19 cellular contexts compared by ENCODE assay signal in the genomic region with DNA sequence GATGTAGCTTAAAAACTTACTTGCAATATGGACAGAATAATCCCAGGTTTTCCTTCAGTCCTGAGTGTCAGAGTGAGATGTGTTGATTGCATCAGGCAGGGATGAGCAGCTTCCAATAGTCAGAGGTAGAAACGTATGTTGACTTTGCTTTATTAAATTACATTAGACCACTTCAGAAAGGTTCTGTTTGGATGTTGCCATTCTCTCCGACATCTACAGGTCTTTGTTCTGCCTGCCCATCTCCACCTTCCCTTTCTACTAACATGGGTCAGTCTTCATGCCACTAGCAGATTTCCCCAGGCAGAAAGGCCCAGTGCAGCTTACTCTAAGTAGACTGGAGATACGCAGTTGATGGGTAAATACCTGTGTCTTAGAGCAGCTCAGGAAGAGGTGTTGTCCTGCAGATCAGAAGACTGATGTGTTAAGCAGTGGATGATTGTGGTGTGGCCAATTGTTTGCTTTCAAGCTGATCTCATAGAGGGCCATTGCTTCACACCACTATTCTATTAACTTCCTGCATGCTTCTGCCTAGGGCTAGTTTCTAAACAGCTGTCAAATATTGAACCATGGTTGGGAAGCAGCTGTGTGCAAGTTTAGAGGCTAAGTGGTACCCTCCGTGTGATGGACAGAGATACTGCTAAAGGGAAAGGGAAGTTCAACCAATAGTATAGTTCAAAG. TPM values are rescaled to one million over a fixed set of nuclear protein-coding genes. Genes with fewer than 3 reads are reported as not detected.
A peak's percentile ranks its signal among the peaks of the same experiment; 100 is the strongest.
DNase-seq lines count a peak whose midpoint lies in the region; ATAC-seq and TF ChIP-seq lines count a peak whose summit lies in the region.
"Had no signal": no experiment of that assay in that cellular context is flagged by ENCODE, and none has a peak within 500 bp of the region (broad histone marks: within the 10 kb centered on the region; RNA-seq: fewer than 3 reads in every experiment).

No MANE protein-coding gene starts in this region.

- H3K27me3 Mint-ChIP-seq in brain, result peaks cover 40% of the 10 kb centered on the region

- no peaks in the 10 kb centered on the region for H3K36me3 Mint-ChIP-seq in brain
- H3K36me3 Mint-ChIP-seq: mesothelial cell of epicardium had no signal

- no peak for TF ChIP-seq EP300 in ovary (IDR thresholded peaks at IDR 0.05)

- no peaks in the 10 kb centered on the region for H4K20me1 ChIP-seq in IMR-90 (ENCODE audit: insufficient read depth, low read length)
- no peaks in the 10 kb centered on the region for H4K20me1 ChIP-seq in osteoblast (ENCODE audit: insufficient read depth, low read length)

- peaks cover 0 to 2% (median 0%) of the 10 kb centered on the region in 5 experiments for H3K9me3 Mint-ChIP-seq in brain
- H3K9me3 Mint-ChIP-seq: activated B cell treated with CpG ODN at 0.5 μM for 24 hours; T-helper 1 cell treated with Interleukin-12 subunit alpha and Interleukin-12 subunit beta and Interleukin-4 antibody, amounts not matched to agents 30 μg/mL and 1 μg/mL, for 36 hours had no signal

- H3K36me3 ChIP-seq in IMR-90 (ENCODE audit: control insufficient read depth, insufficient read depth, low read length) (no peaks in the 10 kb centered on the region), osteoblast (ENCODE audit: insufficient read depth, low read length) (no peaks in the 10 kb centered on the region), ovary (no peaks in the 10 kb centered on the region), BE2C (no peaks in the 10 kb centered on the region)

- no peak overlapping the region for H2AK9ac ChIP-seq in IMR-90 (replicated peaks; ENCODE audit: low read depth, low read length, poor library complexity)

- no CpG with 5 or more reads among the region's 4 CpGs for WGBS in IMR-90 (ENCODE audit: extremely low coverage in 2 of 2, insufficient read length in 1 of 2), 2 experiments
- WGBS in ovary, 3 donors, result 70 to 75% (median 70%) methylated on average over 4 of the region's 4 CpGs

- peaks cover 6% of the 10 kb centered on the region for H3K4me1 Mint-ChIP-seq in brain

- H2BK15ac ChIP-seq in IMR-90 (ENCODE audit: low read depth, low read length), result no peak overlapping the region

- CTCF ChIA-PET in IMR-90 (lab: Yijun Ruan, JAX), result interaction anchor here (0.6 to 1.7 kb wide), 3 partner anchors 316 to 597 kb away, joined by 3 to 4 read pairs (median 3); no protein-coding TSS in a partner anchor

- peaks cover 2% of the 10 kb centered on the region; the same call in 1 of the 2 replicates for H3K4me1 ChIP-seq in IMR-90 (ENCODE audit: control insufficient read depth, insufficient read depth, low read length)
- H3K4me1 ChIP-seq in osteoblast (ENCODE audit: insufficient read depth, low read length), result no peaks in the 10 kb centered on the region
- no peaks in the 10 kb centered on the region for H3K4me1 ChIP-seq in ovary (ENCODE audit: insufficient read depth)
- no peaks in the 10 kb centered on the region for H3K4me1 ChIP-seq in BE2C

- no peak overlapping the region for H2BK120ac ChIP-seq in IMR-90 (ENCODE audit: low read depth, low read length)

- H3K4me2 ChIP-seq in IMR-90 (ENCODE audit: low read depth, low read length) (peak overlapping the region; percentile 60), osteoblast (ENCODE audit: insufficient read depth, low read length) (peak overlapping the region; percentile 4)

- peak overlapping the region; percentile 3; the same call in 1 of the 2 replicates for H2BK20ac ChIP-seq in IMR-90 (ENCODE audit: low read depth, low read length)

- H2BK5ac ChIP-seq in IMR-90 (ENCODE audit: low read depth, low read length, poor library complexity, severe bottlenecking), result no peak overlapping the region

- peak overlapping the region; percentile 49 to 79 (median 75) for H3K4me3 Mint-ChIP-seq in brain
- H3K4me3 Mint-ChIP-seq: activated B cell treated with CpG ODN at 0.5 μM for 24 hours; mesothelial cell of epicardium; T-helper 1 cell treated with Interleukin-12 subunit alpha and Interleukin-12 subunit beta and Interleukin-4 antibody, amounts not matched to agents 30 μg/mL and 1 μg/mL, for 36 hours had no signal

- H3K4me3 ChIP-seq in IMR-90 (ENCODE audit: insufficient read depth, low read depth, low read length) (peak overlapping the region; percentile 23; the same call in 1 of the 2 replicates), osteoblast (ENCODE audit: insufficient read depth, low read length) (no peak overlapping the region), ovary (no peak overlapping the region), BE2C (ENCODE audit: low read depth, low read length) (no peak overlapping the region)

- no peak overlapping the region for H3K23ac ChIP-seq in IMR-90 (ENCODE audit: low read depth, low read length)

- peak; percentile 30 for ATAC-seq in IMR-90 (ENCODE audit: low read depth)
- ATAC-seq: HCT116 had no signal

- BruUV-seq in IMR-90 (replicated peaks; lab: Mats Ljungman, UMichigan), result no TSS peak

- 0 out of 2 replicates have a peak overlapping the region, but pooled peaks have one; percentile 13 for H3K18ac ChIP-seq in IMR-90 (ENCODE audit: low read depth, low read length)

- peak overlapping the region; percentile 8; the same call in 1 of the 2 replicates for H3K4ac ChIP-seq in IMR-90 (ENCODE audit: low read depth, low read length)

- H3K14ac ChIP-seq in IMR-90 (replicated peaks; ENCODE audit: low read depth, low read length), result 0 out of 2 replicates have a peak overlapping the region, but pooled peaks have one; percentile 14

- no peak overlapping the region for H3K27ac ChIP-seq in IMR-90 (ENCODE audit: insufficient read depth, low read length)
- H3K27ac ChIP-seq in osteoblast (ENCODE audit: low read depth, low read length), result no peak overlapping the region
- no peak overlapping the region for H3K27ac ChIP-seq in ovary

- H3K9ac ChIP-seq in IMR-90 (ENCODE audit: low read depth, low read length), result no peak overlapping the region

- no peak for TF ChIP-seq POLR2A in IMR-90 (IDR thresholded peaks at IDR 0.05; ENCODE audit: low read depth, low read length)
- TF ChIP-seq POLR2A in ovary (IDR thresholded peaks at IDR 0.05), result no peak

- peak overlapping the region; percentile 9; the same call in 1 of the 2 replicates for H4K5ac ChIP-seq in IMR-90 (ENCODE audit: low read depth, low read length)

- in situ Hi-C loops in IMR-90 (cut with MboI; ENCODE audit: low sequenced_read_pairs), result no loop called here

- TF ChIP-seq RAD21 in IMR-90 (IDR thresholded peaks at IDR 0.05; ENCODE audit: low read length), result no peak

- H3K9me1 ChIP-seq in IMR-90 (ENCODE audit: insufficient read depth, low read length), result no peaks in the 10 kb centered on the region

- H3K79me1 ChIP-seq in IMR-90 (ENCODE audit: low read depth in 1 of 2, low read length in 2 of 2), result peaks cover 0 to 6% of the 10 kb centered on the region in 2 experiments; a peak in 1 of 4 replicates

- H3K27me3 ChIP-seq in IMR-90 (ENCODE audit: control insufficient read depth, insufficient read depth, low read length) (peaks cover 2% of the 10 kb centered on the region; the same call in 1 of the 2 replicates), osteoblast (ENCODE audit: insufficient read depth, low read length) (no peaks in the 10 kb centered on the region), ovary (no peaks in the 10 kb centered on the region), BE2C (no peaks in the 10 kb centered on the region)

- dilution Hi-C loops in IMR-90 (cut with HindIII; ENCODE audit: low sequenced_read_pairs, unreplicated experiment), result no loop called here

- POLR2A ChIA-PET in IMR-90 (lab: Charles Lee; ENCODE audit: unreplicated experiment), result no interaction called here

- intact Hi-C loops in IMR-90 (cut with micrococcal nuclease), result loop anchor here (5.0 to 10.0 kb wide), 3 partner anchors 58 to 425 kb away; no protein-coding TSS in a partner anchor
- intact Hi-C loops in ovary (cut with DNase I), result no loop called here

- H3K9me3 ChIP-seq in IMR-90 (ENCODE audit: control insufficient read depth, insufficient read depth, low read length), result no peaks in the 10 kb centered on the region
- H3K9me3 ChIP-seq in osteoblast (ENCODE audit: low read depth, low read length), result no peaks in the 10 kb centered on the region
- no peaks in the 10 kb centered on the region for H3K9me3 ChIP-seq in ovary
- no peaks in the 10 kb centered on the region for H3K9me3 ChIP-seq in BE2C

- peak overlapping the region; percentile 43; the same call in 1 of the 2 replicates for H2AK5ac ChIP-seq in IMR-90 (ENCODE audit: low read depth, low read length)

- H4K91ac ChIP-seq in IMR-90 (ENCODE audit: insufficient read depth, low read depth, low read length), result no peak overlapping the region

- H3K27ac Mint-ChIP-seq in brain, result no peak overlapping the region
- H3K27ac Mint-ChIP-seq: activated B cell treated with CpG ODN at 0.5 μM for 24 hours; mesothelial cell of epicardium; T-helper 1 cell treated with Interleukin-12 subunit alpha and Interleukin-12 subunit beta and Interleukin-4 antibody, amounts not matched to agents 30 μg/mL and 1 μg/mL, for 36 hours had no signal

- H4K8ac ChIP-seq in IMR-90 (ENCODE audit: low read depth in 2 of 2, low read length in 2 of 2), result no peak overlapping the region

- no peak overlapping the region for H2AFZ ChIP-seq in IMR-90 (replicated peaks; ENCODE audit: low read length, poor library complexity)
- H2AFZ ChIP-seq in osteoblast (ENCODE audit: low read length), result no peak overlapping the region

- no peaks in the 10 kb centered on the region for H3K79me2 ChIP-seq in osteoblast (ENCODE audit: insufficient read depth, low read length)

- H3K56ac ChIP-seq in IMR-90 (ENCODE audit: extremely low read depth, insufficient read depth, low read length), result no peak overlapping the region

- TF ChIP-seq CTCF in IMR-90 (conservative IDR thresholded peaks at IDR 0.05; ENCODE audit: low read depth, low read length) (no peak), brain (conservative IDR thresholded peaks at IDR 0.05) (no peak), osteoblast (IDR thresholded peaks at IDR 0.05; ENCODE audit: extremely low read depth, low read depth, low read length) (no peak), ovary (IDR thresholded peaks at IDR 0.05) (no peak), BE2C (IDR thresholded peaks at IDR 0.05; ENCODE audit: low read depth, low read length) (no peak)

- DNase-seq in COLO668 (lab: John Stamatoyannopoulos, UW; ENCODE audit: unreplicated experiment), result peak; percentile 11
- DNase-seq in IMR-90, result peak; percentile 24
- no peak for DNase-seq in osteoblast (ENCODE audit: insufficient read length, low spot score, missing footprints)
- no peak for DNase-seq in ovary
- DNase-seq in BE2C, result no peak
- DNase-seq in NCI-H2107 treated with DMSO at 0.1 percent for 48 hours (lab: John Stamatoyannopoulos, UW; ENCODE audit: unreplicated experiment), result no peak
- DNase-seq: activated B cell treated with CpG ODN at 0.5 μM for 24 hours, C1 segment of cervical spinal cord, cerebellar nuclear complex, DMS79 treated with DMSO at 0.1 percent for 48 hours, foreskin melanocyte, Karpas-422, NCI-H1436, NCI-H226, SIG-M5 had no signal

RNA-seq across cellular contexts. Expression of a gene that starts 1.8 kb away (rescaled TPM):
- total RNA-seq in IMR-90 (2012; rRNA removed) (1.1 TPM in 2 replicates), osteoblast (1.2 and 1.8 TPM in 2 replicates), ovary (under 1 TPM in 1 of 7 donors, not detected in 6; 0.05 TPM)
- polyA plus RNA-seq in IMR-90 (2012; rRNA removed) (0.40 and 0.53 TPM in 2 replicates), brain (ENCODE audit: insufficient read depth, low read depth, low replicate concordance) (0.66 TPM), ovary (under 1 TPM; 0.01 to 0.20 TPM)
- polyA plus RNA-seq in IMR-90 (2012; cell fraction: cytosol; rRNA removed), result 0.22 and 0.38 TPM in 2 replicates
- polyA plus RNA-seq in IMR-90 (2012; cell fraction: nucleus; rRNA removed; ENCODE audit: low replicate concordance), result 0.49 and 0.81 TPM in 2 replicates
- not detected for polyA plus RNA-seq in BE2C (2012; ENCODE audit: insufficient read depth, insufficient read length, low read depth)
- total RNA-seq: activated B cell treated with CpG ODN at 0.5 μM for 24 hours, mesothelial cell of epicardium had no signal

Comparison
In these comparisons a context has a peak if more than half of its experiments do, and no peak if none do; other contexts are left out.
1. DNase-seq: peak in COLO668 (single experiment) and IMR-90 (single experiment); none in osteoblast (single experiment), ovary (0 of 5), BE2C (single experiment) and NCI-H2107 treated with DMSO at 0.1 percent for 48 hours (single experiment).